Comparison of ENCODE assay signal across 8 cellular contexts in the genomic region with DNA sequence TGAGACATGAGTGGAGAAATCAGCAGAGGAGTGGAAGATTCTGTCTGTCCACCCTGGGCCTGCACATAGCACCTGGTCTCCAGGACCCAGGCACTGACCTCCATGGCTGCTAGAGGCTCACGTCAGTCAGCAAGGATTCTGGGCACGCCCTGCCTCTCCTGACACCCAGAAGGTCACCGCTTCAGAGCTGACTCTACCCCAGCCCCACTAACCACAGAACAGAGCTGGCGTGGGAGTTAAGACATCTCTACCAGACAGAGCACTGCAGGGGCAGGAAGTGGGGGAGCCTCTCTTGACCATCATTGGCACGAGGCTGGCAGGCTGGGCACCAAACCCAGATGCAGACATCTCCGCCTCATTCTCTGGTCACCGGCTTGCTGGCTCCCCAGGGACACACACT. TPM values are rescaled to one million over a fixed set of nuclear protein-coding genes. Genes with fewer than 3 reads are reported as not detected.
A peak's percentile ranks its signal among the peaks of the same experiment; 100 is the strongest.
DNase-seq lines count a peak whose midpoint lies in the region; ATAC-seq and TF ChIP-seq lines count a peak whose summit lies in the region.

No MANE protein-coding gene starts in this region.

- TF ChIP-seq CTCF in AG10803 (conservative IDR thresholded peaks at IDR 0.05; ENCODE audit: low read length): no peak
- TF ChIP-seq CTCF in PC-3 (conservative IDR thresholded peaks at IDR 0.05; ENCODE audit: low read depth, low read length): no peak
- no peak for TF ChIP-seq CTCF in fibroblast of lung (conservative IDR thresholded peaks at IDR 0.05 in 1 of 2, IDR thresholded peaks at IDR 0.05 in 1 of 2; ENCODE audit: low read depth in 1 of 2, low read length in 2 of 2)
- no peak for TF ChIP-seq CTCF in adrenal gland (IDR thresholded peaks at IDR 0.05)

- CTCF ChIA-PET in PC-3 (lab: Charles Lee): no interaction called here

- H3K4me1 ChIP-seq in PC-3 (ENCODE audit: insufficient read depth, low read length): peaks cover 20% of the 10 kb centered on the region
- peaks cover 15% of the 10 kb centered on the region for H3K4me1 ChIP-seq in fibroblast of lung (ENCODE audit: control insufficient read depth, extremely low read depth, insufficient read depth, low read length)
- H3K4me1 ChIP-seq in adrenal gland (replicated peaks in 1 of 2): peaks cover 0 to 5% of the 10 kb centered on the region in 2 donors

- H3K4me3 ChIP-seq in AG10803 (ENCODE audit: low read length): no peak overlapping the region
- no peak overlapping the region for H3K4me3 ChIP-seq in PC-3 (ENCODE audit: low read length)
- H3K4me3 ChIP-seq in fibroblast of lung (replicated peaks in 1 of 4; ENCODE audit: control extremely low read depth in 1 of 4, insufficient read depth in 1 of 4, low read depth in 3 of 4, low read length in 4 of 4): peak overlapping the region in 1 of 4 experiments; percentile 67
- peak overlapping the region in 1 of 4 donors; percentile 24 for H3K4me3 ChIP-seq in adrenal gland

- H3K27ac ChIP-seq in PC-3 (ENCODE audit: low read length) (no peak overlapping the region), fibroblast of lung (ENCODE audit: insufficient read depth, low read length) (peak overlapping the region; percentile 41), adrenal gland (peak overlapping the region in 1 of 5 donors; percentile 83), substantia nigra (ENCODE audit: low read depth, low read length, poor library complexity, severe bottlenecking) (no peak overlapping the region)

- no peak overlapping the region for H3K9ac ChIP-seq in PC-3 (ENCODE audit: low read length)
- peak overlapping the region; percentile 21 for H3K9ac ChIP-seq in fibroblast of lung (ENCODE audit: insufficient read depth, low read length)

- ATAC-seq in GM18511 (IDR thresholded peaks at IDR 0.05; ENCODE audit: unreplicated experiment) (peak; percentile 38), PC-3 (no peak)

- 58 to 80% (median 71%) methylated on average over 2 to 7 of the region's 7 CpGs for WGBS in adrenal gland, 4 donors

- H2AFZ ChIP-seq in PC-3 (ENCODE audit: low read length) (no peak overlapping the region), fibroblast of lung (ENCODE audit: low read length) (no peak overlapping the region)

- H3K36me3 ChIP-seq in PC-3 (ENCODE audit: low read depth, low read length) (no peaks in the 10 kb centered on the region), fibroblast of lung (ENCODE audit: control insufficient read depth, insufficient read depth, low read length) (peaks cover 4% of the 10 kb centered on the region), adrenal gland (replicated peaks in 1 of 2) (peaks cover 0 to 2% of the 10 kb centered on the region in 2 donors)

- H3K27me3 ChIP-seq in PC-3 (ENCODE audit: low read length): no peaks in the 10 kb centered on the region
- H3K27me3 ChIP-seq in fibroblast of lung (ENCODE audit: control insufficient read depth, insufficient read depth, low read length): no peaks in the 10 kb centered on the region
- H3K27me3 ChIP-seq in adrenal gland: no peaks in the 10 kb centered on the region

- no peaks in the 10 kb centered on the region for H3K9me3 ChIP-seq in PC-3 (ENCODE audit: low read length)
- no peaks in the 10 kb centered on the region for H3K9me3 ChIP-seq in fibroblast of lung (ENCODE audit: control insufficient read depth, insufficient read depth, low read depth, low read length)
- no peaks in the 10 kb centered on the region for H3K9me3 ChIP-seq in adrenal gland (replicated peaks in 1 of 3)

- no peak for TF ChIP-seq POLR2A in adrenal gland (IDR thresholded peaks at IDR 0.05)

- H4K20me1 ChIP-seq in PC-3 (ENCODE audit: low read length) (peaks cover 13% of the 10 kb centered on the region; the same call in 1 of the 2 replicates), fibroblast of lung (ENCODE audit: control insufficient read depth, extremely low read depth, insufficient read depth, low read length) (no peaks in the 10 kb centered on the region)

- intact Hi-C loops in PC-3 (cut with micrococcal nuclease): no loop called here
- intact Hi-C loops in adrenal gland (cut with DNase I): no loop called here

- DNase-seq in AG10803 (ENCODE audit: low read depth) (peak; percentile 40), PC-3 (no peak), fibroblast of lung (ENCODE audit: low read depth in 2 of 2) (peak; percentile 34 to 41), epidermal melanocyte (ENCODE audit: insufficient read length, low spot score) (no peak), adrenal gland (no peak), NCI-H1694 treated with DMSO at 0.1 percent for 48 hours (lab: John Stamatoyannopoulos, UW) (no peak), substantia nigra (lab: John Stamatoyannopoulos, UW) (no peak)

- H3K9me2 ChIP-seq in PC-3 (replicated peaks; ENCODE audit: low read length): no peaks in the 10 kb centered on the region

- H3K4me2 ChIP-seq in PC-3 (ENCODE audit: low read length): peak overlapping the region; percentile 98; the same call in 1 of the 2 replicates
- no peak overlapping the region for H3K4me2 ChIP-seq in fibroblast of lung (ENCODE audit: extremely low read depth, insufficient read depth, low read length)

- POLR2A ChIA-PET in PC-3 (lab: Charles Lee; ENCODE audit: unreplicated experiment): no interaction called here

- H3F3A ChIP-seq in PC-3 (ENCODE audit: low read length, unreplicated experiment): no peaks in the 10 kb centered on the region

- no TSS peak for BruUV-seq in PC-3 (replicated peaks; lab: Mats Ljungman, UMichigan)

- peaks cover 39% of the 10 kb centered on the region for H3K79me2 ChIP-seq in PC-3 (ENCODE audit: low read length)
- peaks cover 7% of the 10 kb centered on the region for H3K79me2 ChIP-seq in fibroblast of lung (ENCODE audit: control insufficient read depth, insufficient read depth, low read length)

RNA-seq across cellular contexts. Expression of gene ADCY3, which starts 3.0 kb away (rescaled TPM):
- 52.0 and 70.3 TPM in 2 replicates for total RNA-seq in PC-3 (2014; rRNA removed)
- total RNA-seq in fibroblast of lung: 33.0 and 33.4 TPM in 2 replicates
- 48.4 and 90.2 TPM in 2 replicates for polyA plus RNA-seq in fibroblast of lung
- 40.2 and 87.4 TPM in 2 replicates for polyA plus RNA-seq in fibroblast of lung (2012)
- 235 and 386 TPM in 2 replicates for polyA minus RNA-seq in fibroblast of lung (ENCODE audit: low replicate concordance)
- total RNA-seq in adrenal gland: 10 to 100 TPM; 32.0 to 72.0 (median 35.8) TPM
- 10 to 100 TPM; 19.6 to 44.9 (median 20.1) TPM for polyA plus RNA-seq in adrenal gland

RNA-seq across cellular contexts. Expression of gene DNAJC27, which starts 54.7 kb away (rescaled TPM):
- 2.0 and 3.1 TPM in 2 replicates for total RNA-seq in PC-3 (2014; rRNA removed)
- total RNA-seq in fibroblast of lung: 5.1 and 7.3 TPM in 2 replicates
- polyA plus RNA-seq in fibroblast of lung: 3.6 and 5.0 TPM in 2 replicates
- polyA plus RNA-seq in fibroblast of lung (2012): 1.6 and 1.9 TPM in 2 replicates
- 1.4 and 1.5 TPM in 2 replicates for polyA minus RNA-seq in fibroblast of lung (ENCODE audit: low replicate concordance)
- total RNA-seq in adrenal gland: 10 to 100 TPM in 1 of 8 donors, 1 to 10 TPM in 7; 2.1 to 10.1 (median 7.0) TPM
- 1 to 10 TPM; 1.9 to 6.6 (median 3.2) TPM for polyA plus RNA-seq in adrenal gland

Comparison
In these comparisons a context has a peak if more than half of its experiments do, and no peak if none do; other contexts are left out.
1. DNase-seq: peak in AG10803 (single experiment) and fibroblast of lung (2 of 2); none in PC-3 (single experiment), epidermal melanocyte (single experiment), adrenal gland (0 of 7), NCI-H1694 treated with DMSO at 0.1 percent for 48 hours (single experiment) and substantia nigra (0 of 49).